In genomic region chr17:40112718-40113109, GRCh38 we compare ENCODE assay signal across 8 cellular contexts. TPM values are rescaled to one million over a fixed set of nuclear protein-coding genes. Genes with fewer than 3 reads are reported as not detected.
DNase-seq lines count a peak whose midpoint lies in the region; ATAC-seq and TF ChIP-seq lines count a peak whose summit lies in the region.

No MANE protein-coding gene starts in this region.

- H3K36me3 ChIP-seq in KMS-11 (ENCODE audit: insufficient read depth) (no peaks in the 10 kb centered on the region), adrenal gland (replicated peaks in 1 of 2) (no peaks in the 10 kb centered on the region), left lung (no peaks in the 10 kb centered on the region), stomach (no peaks in the 10 kb centered on the region)

- H4K20me1 ChIP-seq in KMS-11 (ENCODE audit: insufficient read depth): no peaks in the 10 kb centered on the region

- no peak for TF ChIP-seq POLR2A in adrenal gland (IDR thresholded peaks at IDR 0.05)
- TF ChIP-seq POLR2A in stomach (IDR thresholded peaks at IDR 0.05): no peak

- H3K27ac ChIP-seq in KMS-11 (no peak overlapping the region), adrenal gland (peak overlapping the region; percentile 34 to 96 (median 94)), left lung (peak overlapping the region; percentile 79 to 92), stomach (peak overlapping the region; percentile 79 to 98 (median 97))

- peak in 6 of 7 donors; percentile 19 to 62 (median 34) for DNase-seq in adrenal gland
- DNase-seq in left lung: no peak
- no peak for DNase-seq in stomach
- no peak for DNase-seq in GM20000 (ENCODE audit: low spot score)
- DNase-seq in NK-92 treated with Interleukin-12 subunit alpha and Interleukin-12 subunit beta, amount 100 ng/mL, for 24 hours (lab: John Stamatoyannopoulos, UW): no peak
- no peak for DNase-seq in anterior cingulate cortex (lab: John Stamatoyannopoulos, UW)

- peaks cover 56% of the 10 kb centered on the region for H3K4me1 ChIP-seq in KMS-11 (ENCODE audit: low read depth, poor library complexity, severe bottlenecking)
- H3K4me1 ChIP-seq in adrenal gland (replicated peaks in 1 of 2): peaks cover 51 to 63% of the 10 kb centered on the region in 2 donors
- peaks cover 48 to 64% of the 10 kb centered on the region in 2 donors for H3K4me1 ChIP-seq in left lung
- H3K4me1 ChIP-seq in stomach: peaks cover 58 to 84% (median 74%) of the 10 kb centered on the region in 4 donors

- intact Hi-C loops in adrenal gland (cut with DNase I): no loop called here
- intact Hi-C loops in left lung (cut with DNase I): loop anchor here in 1 of 2 donors (10.0 kb wide), 1 partner anchor 62 kb away; the partner anchor contains the start of gene RAPGEFL1
- intact Hi-C loops in stomach (cut with DNase I; ENCODE audit: low total_unique reads): no loop called here

- TF ChIP-seq CTCF in KMS-11 (conservative IDR thresholded peaks at IDR 0.05; ENCODE audit: low read depth, low read length) (no peak), adrenal gland (IDR thresholded peaks at IDR 0.05) (no peak), left lung (IDR thresholded peaks at IDR 0.05) (no peak), stomach (IDR thresholded peaks at IDR 0.05) (no peak), GM20000 (IDR thresholded peaks at IDR 0.05; ENCODE audit: extremely low read depth, missing control alignments) (no peak)

- H2AFZ ChIP-seq in KMS-11 (ENCODE audit: low read depth): peak overlapping the region; percentile 48; the same call in 1 of the 2 replicates

- peak overlapping the region; percentile 4; the same call in 1 of the 2 replicates for H3K4me2 ChIP-seq in KMS-11

- no peak for TF ChIP-seq EP300 in stomach (IDR thresholded peaks at IDR 0.05)

- H3K4me3 ChIP-seq in KMS-11 (IDR thresholded peaks at IDR 0.05; ENCODE audit: insufficient read depth, low read depth, low read length): no peak overlapping the region
- no peak overlapping the region for H3K4me3 ChIP-seq in adrenal gland
- H3K4me3 ChIP-seq in left lung: no peak overlapping the region
- H3K4me3 ChIP-seq in stomach: no peak overlapping the region

- no peak overlapping the region for H3K9ac ChIP-seq in KMS-11

- WGBS in adrenal gland, 4 donors: 49 to 60% (median 56%) methylated on average over 4 of the region's 4 CpGs
- WGBS in stomach, 5 donors: 42 to 55% (median 51%) methylated on average over 4 of the region's 4 CpGs

- H3K9me3 ChIP-seq in adrenal gland (replicated peaks in 1 of 3): no peaks in the 10 kb centered on the region
- no peaks in the 10 kb centered on the region for H3K9me3 ChIP-seq in left lung
- no peaks in the 10 kb centered on the region for H3K9me3 ChIP-seq in stomach

- no peak for ATAC-seq in left lung
- no peak for ATAC-seq in HG03135 (IDR thresholded peaks at IDR 0.05; ENCODE audit: unreplicated experiment)

- H3K27me3 ChIP-seq in KMS-11 (ENCODE audit: insufficient read depth, low read depth) (no peaks in the 10 kb centered on the region), adrenal gland (no peaks in the 10 kb centered on the region), left lung (no peaks in the 10 kb centered on the region), stomach (no peaks in the 10 kb centered on the region)

- no peaks in the 10 kb centered on the region for H3K79me2 ChIP-seq in KMS-11 (ENCODE audit: insufficient read depth, low read depth)

RNA-seq across cellular contexts. Expression of gene MSL1, which starts 9.1 kb away (rescaled TPM):
- total RNA-seq in adrenal gland (100 to 1,000 TPM in 1 of 8 donors, 10 to 100 TPM in 7; 47.8 to 100 (median 69.1) TPM), left lung (100 to 1,000 TPM in 1 of 2 donors, 10 to 100 TPM in 1; 84.1 to 112 TPM), stomach (100 to 1,000 TPM in 2 of 5 donors, 10 to 100 TPM in 3; 47.1 to 322 (median 90.1) TPM)
- polyA plus RNA-seq in adrenal gland (100 to 1,000 TPM in 2 of 3 donors, 10 to 100 TPM in 1; 74.2 to 143 (median 128) TPM), stomach (10 to 100 TPM; 29.3 to 63.8 (median 32.7) TPM)

RNA-seq across cellular contexts. Expression of gene NR1D1, which starts 12.3 kb away (rescaled TPM):
- total RNA-seq in adrenal gland (10 to 100 TPM; 14.0 to 69.1 (median 41.4) TPM), left lung (10 to 100 TPM in 1 of 2 donors, 1 to 10 TPM in 1; 6.5 to 11.4 TPM), stomach (10 to 100 TPM in 2 of 5 donors, 1 to 10 TPM in 3; 2.8 to 14.9 (median 9.0) TPM)
- polyA plus RNA-seq in adrenal gland (10 to 100 TPM; 34.5 to 59.0 (median 36.6) TPM), stomach (10 to 100 TPM in 1 of 3 donors, 1 to 10 TPM in 2; 5.5 to 20.5 (median 9.6) TPM)

RNA-seq across cellular contexts. Expression of gene CASC3, which starts 27.6 kb away (rescaled TPM):
- 10 to 100 TPM; 36.2 to 72.4 (median 61.7) TPM for total RNA-seq in adrenal gland
- polyA plus RNA-seq in adrenal gland: 10 to 100 TPM; 36.2 to 65.1 (median 57.5) TPM
- total RNA-seq in left lung: 10 to 100 TPM; 63.4 to 98.8 TPM
- total RNA-seq in stomach: 100 to 1,000 TPM in 2 of 5 donors, 10 to 100 TPM in 3; 41.9 to 198 (median 85.5) TPM
- polyA plus RNA-seq in stomach: 10 to 100 TPM; 27.6 to 42.2 (median 37.0) TPM

RNA-seq across cellular contexts. Expression of gene THRA, which starts 49.9 kb away (rescaled TPM):
- total RNA-seq in adrenal gland: 100 to 1,000 TPM in 3 of 8 donors, 10 to 100 TPM in 5; 46.1 to 110 (median 76.4) TPM
- 10 to 100 TPM; 41.8 to 62.3 (median 50.9) TPM for polyA plus RNA-seq in adrenal gland
- total RNA-seq in left lung: 10 to 100 TPM; 37.9 to 45.2 TPM
- 10 to 100 TPM; 21.1 to 52.2 (median 38.4) TPM for total RNA-seq in stomach
- 10 to 100 TPM; 21.4 to 37.0 (median 26.4) TPM for polyA plus RNA-seq in stomach

RNA-seq across cellular contexts. Expression of gene MED24, which starts 58.5 kb away (rescaled TPM):
- total RNA-seq in adrenal gland (100 to 1,000 TPM in 1 of 8 donors, 10 to 100 TPM in 7; 57.1 to 127 (median 78.1) TPM), left lung (10 to 100 TPM; 72.0 to 75.2 TPM), stomach (100 to 1,000 TPM in 2 of 5 donors, 10 to 100 TPM in 3; 55.4 to 336 (median 91.6) TPM)
- polyA plus RNA-seq in adrenal gland (100 to 1,000 TPM in 1 of 3 donors, 10 to 100 TPM in 2; 50.3 to 103 (median 92.9) TPM), stomach (10 to 100 TPM; 24.1 to 49.5 (median 32.7) TPM)

Comparison
In these comparisons a context has a peak if more than half of its experiments do, and no peak if none do; other contexts are left out.
1. DNase-seq: peak in adrenal gland (6 of 7); none in left lung (0 of 2), stomach (single experiment), GM20000 (single experiment), NK-92 treated with Interleukin-12 subunit alpha and Interleukin-12 subunit beta, amount 100 ng/mL, for 24 hours (single experiment) and anterior cingulate cortex (0 of 58).